ENCODE assay signal across 29 cellular contexts in genomic region chr3:72290859-72291641, GRCh38.
A peak's percentile ranks its signal among the peaks of the same experiment; 100 is the strongest.
DNase-seq lines count a peak whose midpoint lies in the region; ATAC-seq, FAIRE-seq and TF ChIP-seq lines count a peak whose summit lies in the region.
"Had no signal": no experiment of that assay in that cellular context is flagged by ENCODE, and none has a peak within 500 bp of the region (broad histone marks: within the 10 kb centered on the region; RNA-seq: fewer than 3 reads in every experiment).

No MANE protein-coding gene starts in this region.

- peak; percentile 57 for FAIRE-seq in K562 (lab: Jason Lieb, UNC)

- H3K27me3 ChIP-seq in K562 (ENCODE audit: control insufficient read depth in 2 of 2, insufficient read depth in 2 of 2, low read length in 2 of 2) = no peaks in the 10 kb centered on the region
- H3K27me3 ChIP-seq: body of pancreas, ovary, testis had no signal

- H3K27ac Mint-ChIP-seq in stimulated activated naive CD8-positive, alpha-beta T cell treated with anti-CD3 and anti-CD28 coated beads, Interleukin-15, amount 100 ng/mL, for 72 hours = peak overlapping the region in 1 of 2 donors; percentile 7
- H3K27ac Mint-ChIP-seq in natural killer cell = no peak overlapping the region
- H3K27ac Mint-ChIP-seq: activated CD4-positive, alpha-beta memory T cell treated with anti-CD3 and anti-CD28 coated beads, Interleukin-2, amount 10 ng/mL, durations not matched to agents 7 days and 5 days; B cell; dendritic cell treated with granulocyte-macrophage colony-stimulating factor and Interleukin-4, amounts not matched to agents 40 ng/mL and 50 ng/mL, for 4 days; stimulated activated naive B cell treated with anti-CD40 and anti-IgM and Interleukin-4, amounts not matched to agents 10 μg/mL and 1 μg/mL and 100 μg/mL, for 72 hours; T-helper 17 cell had no signal

- TF ChIP-seq RAD21 in K562 (CRISPR knock-in tag; conservative IDR thresholded peaks at IDR 0.05 in 1 of 2, IDR thresholded peaks at IDR 0.05 in 1 of 2) = no peak

- H3K36me3 ChIP-seq in K562 (ENCODE audit: control insufficient read depth, insufficient read depth, low read length) = no peaks in the 10 kb centered on the region
- H3K36me3 ChIP-seq: esophagus squamous epithelium, ovary had no signal

- H3K27ac ChIP-seq in K562 (ENCODE audit: extremely low read depth, low read depth, low read length) = peak overlapping the region; percentile 55; the same call in 2 of the 3 replicates
- H3K27ac ChIP-seq: body of pancreas, esophagus squamous epithelium, foreskin keratinocyte, ovary, PC-9, SK-N-MC, testis had no signal

- in situ Hi-C loops in K562 (cut with MboI) = no loop called here

- H3K4me1 ChIP-seq in K562 (replicated peaks in 1 of 2; ENCODE audit: control insufficient read depth in 2 of 2, insufficient read depth in 2 of 2, low read length in 2 of 2) = peaks cover 38 to 39% of the 10 kb centered on the region in 2 experiments
- H3K4me1 ChIP-seq: body of pancreas, testis had no signal

- peaks cover 22% of the 10 kb centered on the region for H3K27me3 Mint-ChIP-seq in stimulated activated naive CD8-positive, alpha-beta T cell treated with anti-CD3 and anti-CD28 coated beads, Interleukin-15, amount 100 ng/mL, for 72 hours
- peaks cover 15 to 28% of the 10 kb centered on the region in 2 donors for H3K27me3 Mint-ChIP-seq in natural killer cell (ENCODE audit: low read depth in 2 of 2)

- no TSS peak for BruUV-seq in K562 (replicated peaks; lab: Mats Ljungman, UMichigan)

- H3K9me1 ChIP-seq in K562 (ENCODE audit: control insufficient read depth, insufficient read depth, low read length) = no peaks in the 10 kb centered on the region

- no peaks in the 10 kb centered on the region for H3K36me3 Mint-ChIP-seq in natural killer cell
- H3K36me3 Mint-ChIP-seq: stimulated activated naive B cell treated with anti-CD40 and anti-IgM and Interleukin-4, amounts not matched to agents 10 μg/mL and 1 μg/mL and 100 μg/mL, for 72 hours had no signal

- H3K4me2 ChIP-seq in K562 (ENCODE audit: insufficient read depth, low read length) = peak overlapping the region; percentile 49; the same call in 1 of the 2 replicates
- H3K4me2 ChIP-seq: PC-9 had no signal

- peaks cover 6% of the 10 kb centered on the region; the same call in 1 of the 3 replicates for H3K79me2 ChIP-seq in K562 (ENCODE audit: control insufficient read depth, insufficient read depth, low read length)

- H3K9me3 Mint-ChIP-seq in stimulated activated naive CD8-positive, alpha-beta T cell treated with anti-CD3 and anti-CD28 coated beads, Interleukin-15, amount 100 ng/mL, for 72 hours = no peaks in the 10 kb centered on the region
- no peaks in the 10 kb centered on the region for H3K9me3 Mint-ChIP-seq in natural killer cell
- H3K9me3 Mint-ChIP-seq: activated CD4-positive, alpha-beta memory T cell treated with anti-CD3 and anti-CD28 coated beads, Interleukin-2, amount 10 ng/mL, durations not matched to agents 7 days and 5 days; dendritic cell treated with granulocyte-macrophage colony-stimulating factor and Interleukin-4, amounts not matched to agents 40 ng/mL and 50 ng/mL, for 4 days; nephron; stimulated activated naive B cell treated with anti-CD40 and anti-IgM and Interleukin-4, amounts not matched to agents 10 μg/mL and 1 μg/mL and 100 μg/mL, for 72 hours had no signal

- TF ChIP-seq CTCF in K562 (IDR thresholded peaks at IDR 0.05 in 2 of 3, conservative IDR thresholded peaks at IDR 0.05 in 1 of 3; ENCODE audit: insufficient read depth in 2 of 3, low read depth in 1 of 3, low read length in 3 of 3) (no peak), natural killer cell (IDR thresholded peaks at IDR 0.05) (no peak)

- CTCF ChIA-PET in K562 (lab: Yijun Ruan, JAX; ENCODE audit: low intra/inter-chr PET ratio) = no interaction called here

- 39% methylated on average over 8 of the region's 10 CpGs for WGBS in K562 (ENCODE audit: insufficient coverage, low coverage, missing lambda C conversion rate)

- H4K20me1 ChIP-seq in K562 (replicated peaks; ENCODE audit: control insufficient read depth, insufficient read depth, low read length) = no peaks in the 10 kb centered on the region

- H3K4me3 Mint-ChIP-seq in stimulated activated naive CD8-positive, alpha-beta T cell treated with anti-CD3 and anti-CD28 coated beads, Interleukin-15, amount 100 ng/mL, for 72 hours = no peak overlapping the region
- peak overlapping the region; percentile 22 for H3K4me3 Mint-ChIP-seq in natural killer cell
- H3K4me3 Mint-ChIP-seq: activated CD4-positive, alpha-beta memory T cell treated with anti-CD3 and anti-CD28 coated beads, Interleukin-2, amount 10 ng/mL, durations not matched to agents 7 days and 5 days; B cell; dendritic cell treated with granulocyte-macrophage colony-stimulating factor and Interleukin-4, amounts not matched to agents 40 ng/mL and 50 ng/mL, for 4 days; nephron; stimulated activated naive B cell treated with anti-CD40 and anti-IgM and Interleukin-4, amounts not matched to agents 10 μg/mL and 1 μg/mL and 100 μg/mL, for 72 hours; T-helper 17 cell had no signal

- TF ChIP-seq POLR2A in K562 (conservative IDR thresholded peaks at IDR 0.05) = no peak

- intact Hi-C loops in K562 (cut with micrococcal nuclease) = no loop called here
- intact Hi-C loops in natural killer cell (cut with micrococcal nuclease) = no loop called here

- peak overlapping the region; percentile 90 for H2AFZ ChIP-seq in K562 (ENCODE audit: low read depth, low read length)
- H2AFZ ChIP-seq: PC-9 had no signal

- H3K4me3 ChIP-seq in K562 = no peak overlapping the region
- H3K4me3 ChIP-seq: body of pancreas, esophagus squamous epithelium, lung, ovary, PC-9, SK-N-MC, testis had no signal

- peak overlapping the region; percentile 46 to 77; a peak in 3 of 4 replicates for H3K9ac ChIP-seq in K562 (ENCODE audit: insufficient read depth in 1 of 2, low read depth in 2 of 2, low read length in 2 of 2)

- no peak for TF ChIP-seq EP300 in K562 (IDR thresholded peaks at IDR 0.05; ENCODE audit: low read length)

- peak; percentile 41 for ATAC-seq in stimulated activated naive CD8-positive, alpha-beta T cell treated with anti-CD3 and anti-CD28 coated beads, Interleukin-15, amount 100 ng/mL, for 72 hours
- no peak for ATAC-seq in stimulated activated naive CD8-positive, alpha-beta T cell treated with anti-CD3 and anti-CD28 coated beads, Interleukin-15, Interleukin-2, amounts not matched to agents 100 U/mL and 50 U/mL, for 24 hours
- peak; percentile 18 for ATAC-seq in K562
- ATAC-seq in natural killer cell = peak in 1 of 3 donors; percentile 53
- no peak for ATAC-seq in activated CD4-positive, CD25-positive, alpha-beta regulatory T cell treated with anti-CD3 and anti-CD28 coated beads, Interleukin-2, amount 50 U/mL, for 24 hours
- ATAC-seq in HG03175 (IDR thresholded peaks at IDR 0.05; ENCODE audit: unreplicated experiment) = no peak
- ATAC-seq: body of pancreas; foreskin keratinocyte; stimulated activated naive B cell treated with anti-CD40 and anti-IgM and Interleukin-4, amounts not matched to agents 10 μg/mL and 1 μg/mL and 100 μg/mL, for 72 hours; T-helper 17 cell had no signal

- no peak for DNase-seq in stimulated activated naive CD8-positive, alpha-beta T cell treated with anti-CD3 and anti-CD28 coated beads, Interleukin-15, amount 100 ng/mL, for 72 hours
- no peak for DNase-seq in stimulated activated naive CD8-positive, alpha-beta T cell treated with anti-CD3 and anti-CD28 coated beads, Interleukin-15, Interleukin-2, amounts not matched to agents 100 U/mL and 50 U/mL, for 24 hours
- DNase-seq in K562 (ENCODE audit: extremely low read depth in 1 of 4, low spot score in 3 of 4) (peak in 1 of 4 experiments; percentile 31), natural killer cell (no peak), iPS-NIHi11 (ENCODE audit: low spot score) (no peak)
- DNase-seq: activated CD4-positive, alpha-beta memory T cell treated with anti-CD3 and anti-CD28 coated beads, Interleukin-2, amount 10 ng/mL, durations not matched to agents 7 days and 5 days; activated CD4-positive, alpha-beta T cell treated with anti-CD3 and anti-CD28 coated beads for 1 hour; activated CD8-positive, alpha-beta memory T cell treated with anti-CD3 and anti-CD28 coated beads, Interleukin-2, amount 50 U/mL, for 4 hours; activated naive CD4-positive, alpha-beta T cell; body of pancreas; EL; esophagus squamous epithelium; foreskin keratinocyte; head of caudate nucleus; NCI-H1105; NCI-H1930; NCI-H524 treated with DMSO at 0.1 percent for 48 hours; ovary; PC-9; stimulated activated naive B cell treated with anti-CD40 and anti-IgM and Interleukin-4, amounts not matched to agents 10 μg/mL and 1 μg/mL and 100 μg/mL, for 72 hours; T-helper 17 cell; testis had no signal

- peaks cover 24% of the 10 kb centered on the region for H3K4me1 Mint-ChIP-seq in stimulated activated naive CD8-positive, alpha-beta T cell treated with anti-CD3 and anti-CD28 coated beads, Interleukin-15, amount 100 ng/mL, for 72 hours
- H3K4me1 Mint-ChIP-seq in natural killer cell = peaks cover 11 to 16% of the 10 kb centered on the region in 2 donors

- POLR2A ChIA-PET in K562 (lab: Yijun Ruan, JAX) = no interaction called here

- 0 out of 2 replicates have a peak, but pooled peaks cover 2% of the 10 kb centered on the region for H3K9me3 ChIP-seq in K562 (replicated peaks; ENCODE audit: control insufficient read depth, insufficient read depth, low read depth, low read length)
- H3K9me3 ChIP-seq: body of pancreas, esophagus squamous epithelium, ovary, testis had no signal

TF ChIP-seq in K562, 482 proteins besides CTCF, POLR2A, EP300 and RAD21 (continues in another document):
- TF ChIP-seq ARID1B (IDR thresholded peaks at IDR 0.05) (peak; percentile 46), EWSR1 (IDR thresholded peaks at IDR 0.05; ENCODE audit: borderline replicate concordance, low read depth, partially characterized antibody) (no peak), ATF2 (CRISPR knock-in tag; IDR thresholded peaks at IDR 0.05) (no peak), DPF2 (IDR thresholded peaks at IDR 0.05) (peak; percentile 50), EZH2 (IDR thresholded peaks at IDR 0.05; ENCODE audit: borderline replicate concordance, low read depth, low read length) (no peak)

Comparison
In these comparisons a context has a peak if more than half of its experiments do, and no peak if none do; other contexts are left out.
1. ATAC-seq: peak in stimulated activated naive CD8-positive, alpha-beta T cell treated with anti-CD3 and anti-CD28 coated beads, Interleukin-15, amount 100 ng/mL, for 72 hours (single experiment) and K562 (single experiment); none in stimulated activated naive CD8-positive, alpha-beta T cell treated with anti-CD3 and anti-CD28 coated beads, Interleukin-15, Interleukin-2, amounts not matched to agents 100 U/mL and 50 U/mL, for 24 hours (single experiment), activated CD4-positive, CD25-positive, alpha-beta regulatory T cell treated with anti-CD3 and anti-CD28 coated beads, Interleukin-2, amount 50 U/mL, for 24 hours (0 of 2) and HG03175 (single experiment).